28 cellular contexts compared by ENCODE assay signal in genomic region chr19:16915135-16915534, GRCh38. TPM values are rescaled to one million over a fixed set of nuclear protein-coding genes. Genes with fewer than 3 reads are reported as not detected.
"Had no signal": no experiment of that assay in that cellular context is flagged by ENCODE, and none has a peak within 500 bp of the region (broad histone marks: within the 10 kb centered on the region; RNA-seq: fewer than 3 reads in every experiment).

No MANE protein-coding gene starts in this region.

- H3K9me3 ChIP-seq: neutrophil, prostate gland had no signal

- H3K36me3 Mint-ChIP-seq: stimulated activated memory B cell treated with anti-CD40 and anti-IgM and Interleukin-4, amounts not matched to agents 10 μg/mL and 1 μg/mL and 100 μg/mL, for 72 hours had no signal

- H3K36me3 ChIP-seq: esophagus squamous epithelium, lower lobe of right lung, neutrophil, prostate gland, right atrium auricular region, thoracic aorta, tibial nerve, uterus had no signal

- ATAC-seq: effector memory CD8-positive, alpha-beta T cell; heart right ventricle; left ventricle myocardium superior; lower lobe of right lung; naive thymus-derived CD8-positive, alpha-beta T cell; sciatic nerve; stimulated activated memory B cell treated with anti-CD40 and anti-IgM and Interleukin-4, amounts not matched to agents 10 μg/mL and 1 μg/mL and 100 μg/mL, for 72 hours; stimulated activated naive CD8-positive, alpha-beta T cell treated with anti-CD3 and anti-CD28 coated beads, Interleukin-15, Interleukin-2, amounts not matched to agents 100 U/mL and 50 U/mL, for 24 hours had no signal

- H3K27ac ChIP-seq: coronary artery, esophagus squamous epithelium, heart right ventricle, lower lobe of right lung, neutrophil, parathyroid adenoma, prostate gland, right atrium auricular region, thoracic aorta, tibial nerve, upper lobe of left lung, uterus had no signal

- DNase-seq: dermis blood vessel endothelial cell; effector memory CD8-positive, alpha-beta T cell; erythroblast; esophagus squamous epithelium; foreskin melanocyte; glutamatergic neuron; heart right ventricle; hippocampal formation; immature natural killer cell; left ventricle myocardium superior; lower lobe of right lung; nephron progenitor cell; stimulated activated CD4-positive, alpha-beta T cell treated with anti-CD3 and anti-CD28 coated beads, Interleukin-4, amount 100 ng/mL, for 4 hours; stimulated activated naive CD8-positive, alpha-beta T cell treated with anti-CD3 and anti-CD28 coated beads, Interleukin-15, Interleukin-2, amounts not matched to agents 100 U/mL and 50 U/mL, for 24 hours; upper lobe of left lung; uterus had no signal

- H3K4me3 Mint-ChIP-seq: effector memory CD8-positive, alpha-beta T cell; immature natural killer cell; naive thymus-derived CD8-positive, alpha-beta T cell; nephron progenitor cell; stimulated activated memory B cell treated with anti-CD40 and anti-IgM and Interleukin-4, amounts not matched to agents 10 μg/mL and 1 μg/mL and 100 μg/mL, for 72 hours had no signal

- H3K4me1 ChIP-seq: heart right ventricle, lower lobe of right lung, parathyroid adenoma, prostate gland, right atrium auricular region, tibial nerve, upper lobe of left lung, uterus had no signal

- H3K4me1 Mint-ChIP-seq: immature natural killer cell; nephron progenitor cell; stimulated activated memory B cell treated with anti-CD40 and anti-IgM and Interleukin-4, amounts not matched to agents 10 μg/mL and 1 μg/mL and 100 μg/mL, for 72 hours had no signal

- H3K4me3 ChIP-seq: coronary artery, esophagus squamous epithelium, heart right ventricle, lower lobe of right lung, prostate gland, right atrium auricular region, thoracic aorta, tibial nerve, upper lobe of left lung, uterus had no signal

- H3K27ac Mint-ChIP-seq: effector memory CD8-positive, alpha-beta T cell; nephron progenitor cell; stimulated activated memory B cell treated with anti-CD40 and anti-IgM and Interleukin-4, amounts not matched to agents 10 μg/mL and 1 μg/mL and 100 μg/mL, for 72 hours had no signal

- H3K27me3 ChIP-seq: heart right ventricle, right atrium auricular region, tibial nerve, upper lobe of left lung, uterus had no signal

RNA-seq across cellular contexts. Expression of gene F2RL3, which starts 26.3 kb away (rescaled TPM):
- total RNA-seq: myocyte; naive thymus-derived CD8-positive, alpha-beta T cell had no signal
- polyA plus RNA-seq: keratinocyte had no signal
